Comparison of ENCODE assay signal across 12 cellular contexts in the genomic region with DNA sequence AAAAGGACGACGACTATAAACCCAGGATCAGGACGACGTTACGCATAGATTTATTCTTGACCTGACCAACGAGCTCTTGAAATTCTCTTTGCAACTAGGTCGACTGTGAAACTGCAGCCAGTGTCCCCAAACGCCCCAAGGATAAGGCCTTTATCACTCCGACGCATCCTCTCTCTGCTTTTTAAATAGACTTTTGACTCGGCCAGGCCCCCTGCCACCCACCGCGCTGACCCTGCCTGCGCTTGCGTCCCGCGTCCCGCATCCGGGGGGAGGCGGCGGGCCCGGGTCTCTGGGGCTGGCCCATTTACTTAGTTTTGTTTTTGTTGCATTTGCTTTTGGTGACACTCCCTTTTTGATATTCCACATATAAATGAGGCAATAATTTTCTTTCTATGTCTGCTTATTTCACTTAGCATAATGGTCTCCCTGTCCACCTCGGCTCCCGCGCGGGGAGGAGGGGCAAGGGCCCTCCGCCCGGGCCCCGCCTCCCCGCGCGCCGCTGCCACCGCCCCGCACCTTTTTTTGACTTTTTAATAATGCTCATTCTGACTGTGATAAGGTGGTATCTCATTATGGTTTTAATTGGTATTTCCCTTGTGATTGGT. TPM values are rescaled to one million over a fixed set of nuclear protein-coding genes. Genes with fewer than 3 reads are reported as not detected.
DNase-seq lines count a peak whose midpoint lies in the region; ATAC-seq and TF ChIP-seq lines count a peak whose summit lies in the region.
"Had no signal": no experiment of that assay in that cellular context is flagged by ENCODE, and none has a peak within 500 bp of the region (broad histone marks: within the 10 kb centered on the region; RNA-seq: fewer than 3 reads in every experiment).

No MANE protein-coding gene starts in this region.

- no peak for DNase-seq in activated T-cell treated with anti-CD3 and anti-CD28 coated beads, Interleukin-2, amount 50 U/mL, for 4 hours
- DNase-seq in activated T-cell treated with anti-CD3 and anti-CD28 coated beads, Interleukin-2, amount 50 U/mL, for 1 hour, result no peak
- DNase-seq in adipocyte (ENCODE audit: low read depth), result no peak
- no peak for DNase-seq in kidney epithelial cell (ENCODE audit: low read depth)
- DNase-seq in stomach, result no peak
- no peak for DNase-seq in DMS53 (lab: John Stamatoyannopoulos, UW)
- DNase-seq in gastrocnemius medialis, result no peak
- DNase-seq: DMS79; hypothalamus; Karpas-422; stimulated activated CD4-positive, alpha-beta T cell treated with anti-CD3 and anti-CD28 coated beads, Interleukin-12 subunit alpha, Interleukin-12 subunit beta, amount 100 ng/mL, for 4 hours had no signal

- no peaks in the 10 kb centered on the region for H3K27me3 Mint-ChIP-seq in activated T-cell treated with anti-CD3 and anti-CD28 coated beads, Interleukin-2, amount 50 U/mL, for 4 hours (ENCODE audit: low read depth)

- TF ChIP-seq POLR2A in stomach (IDR thresholded peaks at IDR 0.05) (no peak), gastrocnemius medialis (IDR thresholded peaks at IDR 0.05) (no peak)

- H3K4me1 ChIP-seq in adipocyte (ENCODE audit: control insufficient read depth, insufficient read depth, low read length) (no peaks in the 10 kb centered on the region), stomach (peaks cover 0 to 11% (median 3%) of the 10 kb centered on the region in 4 donors), gastrocnemius medialis (no peaks in the 10 kb centered on the region)

- in situ Hi-C loops in gastrocnemius medialis (cut with MboI; ENCODE audit: low sequenced_read_pairs in 4 of 4), result no loop called here

- peaks cover 10% of the 10 kb centered on the region for H3K9me3 ChIP-seq in adipocyte (ENCODE audit: control insufficient read depth, low read length)
- peaks cover 0 to 15% (median 0%) of the 10 kb centered on the region in 4 donors for H3K9me3 ChIP-seq in stomach
- H3K9me3 ChIP-seq in gastrocnemius medialis, result peaks cover 0 to 12% (median 0%) of the 10 kb centered on the region in 3 donors

- H3K4me3 ChIP-seq in adipocyte (ENCODE audit: low read length) (peak overlapping the region; percentile 54), kidney epithelial cell (ENCODE audit: low read depth, low read length) (peak overlapping the region; percentile 20), stomach (peak overlapping the region; percentile 29 to 45 (median 39)), gastrocnemius medialis (no peak overlapping the region)

- peaks cover 24% of the 10 kb centered on the region for H3K36me3 Mint-ChIP-seq in activated T-cell treated with anti-CD3 and anti-CD28 coated beads, Interleukin-2, amount 50 U/mL, for 4 hours (ENCODE audit: insufficient read depth)

- peaks cover 28% of the 10 kb centered on the region for H3K4me1 Mint-ChIP-seq in activated T-cell treated with anti-CD3 and anti-CD28 coated beads, Interleukin-2, amount 50 U/mL, for 4 hours (ENCODE audit: low read depth)

- TF ChIP-seq CTCF in kidney epithelial cell (IDR thresholded peaks at IDR 0.05; ENCODE audit: insufficient read depth, low read length, poor library complexity, severe bottlenecking) (no peak), stomach (IDR thresholded peaks at IDR 0.05) (no peak), gastrocnemius medialis (IDR thresholded peaks at IDR 0.05 in 4 of 5, conservative IDR thresholded peaks at IDR 0.05 in 1 of 5) (no peak)

- H3K4me3 Mint-ChIP-seq in activated T-cell treated with anti-CD3 and anti-CD28 coated beads, Interleukin-2, amount 50 U/mL, for 4 hours, result peak overlapping the region; percentile 80

- H3K27me3 ChIP-seq in adipocyte (replicated peaks; ENCODE audit: control insufficient read depth, insufficient read depth, low read length), result no peaks in the 10 kb centered on the region
- no peaks in the 10 kb centered on the region for H3K27me3 ChIP-seq in kidney epithelial cell (ENCODE audit: control insufficient read depth, insufficient read depth, low read length)
- no peaks in the 10 kb centered on the region for H3K27me3 ChIP-seq in stomach
- H3K27me3 ChIP-seq in gastrocnemius medialis, result no peaks in the 10 kb centered on the region

- ATAC-seq in activated T-cell treated with anti-CD3 and anti-CD28 coated beads, Interleukin-2, amount 50 U/mL, for 4 hours, result no peak
- no peak for ATAC-seq in HG03460 (IDR thresholded peaks at IDR 0.05; ENCODE audit: unreplicated experiment)
- ATAC-seq in gastrocnemius medialis, result no peak

- H3K27ac ChIP-seq in stomach (no peak overlapping the region), gastrocnemius medialis (no peak overlapping the region)

- WGBS in stomach, 5 donors, result 52 to 69% (median 54%) methylated on average over 35 of the region's 35 CpGs

- intact Hi-C loops in stomach (cut with DNase I; ENCODE audit: low total_unique reads), result no loop called here
- intact Hi-C loops in gastrocnemius medialis (cut with DNase I; ENCODE audit: low total_unique reads), result no loop called here

- H3K36me3 ChIP-seq in adipocyte (ENCODE audit: control insufficient read depth, insufficient read depth, low read length, severe bottlenecking), result peaks cover 4% of the 10 kb centered on the region
- H3K36me3 ChIP-seq in kidney epithelial cell (ENCODE audit: control insufficient read depth, insufficient read depth, low read length), result peaks cover 2% of the 10 kb centered on the region
- peaks cover 4 to 42% (median 30%) of the 10 kb centered on the region in 4 donors for H3K36me3 ChIP-seq in stomach
- peaks cover 0 to 5% of the 10 kb centered on the region in 2 donors for H3K36me3 ChIP-seq in gastrocnemius medialis

- TF ChIP-seq EP300 in stomach (IDR thresholded peaks at IDR 0.05), result no peak

- H3K9me3 Mint-ChIP-seq in activated T-cell treated with anti-CD3 and anti-CD28 coated beads, Interleukin-2, amount 50 U/mL, for 4 hours, result peaks cover 8% of the 10 kb centered on the region

- no peak overlapping the region for H3K9ac ChIP-seq in adipocyte (ENCODE audit: low read length)

RNA-seq across cellular contexts. Expression of a gene that starts 17.5 kb away (rescaled TPM):
- total RNA-seq in activated T-cell treated with anti-CD3 and anti-CD28 coated beads, Interleukin-2, amount 50 U/mL, for 4 hours, result 10 to 100 TPM; 27.8 to 31.4 (median 30.2) TPM
- 22.6 and 27.1 TPM in 2 replicates for total RNA-seq in kidney epithelial cell
- 10 to 100 TPM in 4 of 5 donors, 1 to 10 TPM in 1; 9.3 to 53.6 (median 42.5) TPM for total RNA-seq in stomach
- polyA plus RNA-seq in stomach, result 10 to 100 TPM; 11.6 to 21.8 (median 19.4) TPM
- total RNA-seq in gastrocnemius medialis, result 10 to 100 TPM; 29.3 to 45.6 (median 33.2) TPM

Comparison
In these comparisons a context has a peak if more than half of its experiments do, and no peak if none do; other contexts are left out.
1. H3K4me3 ChIP-seq: peak in adipocyte (single experiment), kidney epithelial cell (single experiment) and stomach (4 of 4); none in gastrocnemius medialis (0 of 4).